In genomic region chr6:159969204-159969912, GRCh38 we compare ENCODE assay signal across 8 cellular contexts. TPM values are rescaled to one million over a fixed set of nuclear protein-coding genes. Genes with fewer than 3 reads are reported as not detected.
A peak's percentile ranks its signal among the peaks of the same experiment; 100 is the strongest.
DNase-seq lines count a peak whose midpoint lies in the region; ATAC-seq and TF ChIP-seq lines count a peak whose summit lies in the region.

No MANE protein-coding gene starts in this region.

- no peak for DNase-seq in Jurkat, Clone E6-1 (ENCODE audit: low read depth, low spot score)
- no peak for DNase-seq in activated T-cell treated with anti-CD3 and anti-CD28 coated beads, Interleukin-2, amount 50 U/mL, for 4 hours
- peak; percentile 38 for DNase-seq in fibroblast of pulmonary artery (ENCODE audit: low read depth)
- no peak for DNase-seq in omental fat pad (ENCODE audit: low spot score)
- DNase-seq in NCI-H1930 (lab: John Stamatoyannopoulos, UW): no peak
- DNase-seq in NCI-H1436 treated with DMSO at 0.1 percent for 48 hours (lab: John Stamatoyannopoulos, UW): no peak

- peaks cover 2% of the 10 kb centered on the region for H3K36me3 Mint-ChIP-seq in activated T-cell treated with anti-CD3 and anti-CD28 coated beads, Interleukin-2, amount 50 U/mL, for 4 hours (ENCODE audit: insufficient read depth)

- peaks cover 47% of the 10 kb centered on the region for H3K4me1 Mint-ChIP-seq in activated T-cell treated with anti-CD3 and anti-CD28 coated beads, Interleukin-2, amount 50 U/mL, for 4 hours (ENCODE audit: low read depth)

- H3K4me3 Mint-ChIP-seq in activated T-cell treated with anti-CD3 and anti-CD28 coated beads, Interleukin-2, amount 50 U/mL, for 4 hours: peak overlapping the region; percentile 95

- no peak for TF ChIP-seq CTCF in fibroblast of pulmonary artery (IDR thresholded peaks at IDR 0.05; ENCODE audit: low read length, missing control alignments)
- no peak for TF ChIP-seq CTCF in omental fat pad (IDR thresholded peaks at IDR 0.05)

- H3K27me3 Mint-ChIP-seq in activated T-cell treated with anti-CD3 and anti-CD28 coated beads, Interleukin-2, amount 50 U/mL, for 4 hours (ENCODE audit: low read depth): no peaks in the 10 kb centered on the region

- peak; percentile 40 for ATAC-seq in GM21723 (IDR thresholded peaks at IDR 0.05; ENCODE audit: unreplicated experiment)
- peak; percentile 55 to 61 for ATAC-seq in activated T-cell treated with anti-CD3 and anti-CD28 coated beads, Interleukin-2, amount 50 U/mL, for 4 hours
- ATAC-seq in omental fat pad (ENCODE audit: low FRiP score): peak; percentile 47

- H3K4me3 ChIP-seq in GM08714 (ENCODE audit: low read length): peak overlapping the region; percentile 96
- peak overlapping the region; percentile 72 for H3K4me3 ChIP-seq in Jurkat, Clone E6-1 (ENCODE audit: low read length)
- H3K4me3 ChIP-seq in fibroblast of pulmonary artery (replicated peaks; ENCODE audit: low read depth, low read length): peak overlapping the region; percentile 78

- H3K9me3 Mint-ChIP-seq in activated T-cell treated with anti-CD3 and anti-CD28 coated beads, Interleukin-2, amount 50 U/mL, for 4 hours: no peaks in the 10 kb centered on the region

RNA-seq across cellular contexts. Expression of gene IGF2R, which starts 0.5 kb away (rescaled TPM):
- 53.7 TPM for polyA plus RNA-seq in Jurkat, Clone E6-1 (2012; ENCODE audit: insufficient read depth, insufficient read length)
- total RNA-seq in activated T-cell treated with anti-CD3 and anti-CD28 coated beads, Interleukin-2, amount 50 U/mL, for 4 hours: 10 to 100 TPM; 44.9 to 65.3 (median 58.2) TPM
- total RNA-seq in omental fat pad: 100 to 1,000 TPM in 3 of 4 donors, 10 to 100 TPM in 1; 69.9 to 131 (median 110) TPM
